ENCODE assay signal across 1 cellular context in genomic region chr5:178234753-178235599, GRCh38.
TF ChIP-seq lines count a peak whose summit lies in the region.

No MANE protein-coding gene starts in this region.

TF ChIP-seq in HEK293, 187 proteins besides CTCF, POLR2A, EP300 and RAD21 (continued from another document):
- no peak for TF ChIP-seq PRDM6 (tag by site-specific recombination; IDR thresholded peaks at IDR 0.05)
- TF ChIP-seq ZBTB7A (tag by site-specific recombination; IDR thresholded peaks at IDR 0.05; ENCODE audit: low read depth) = no peak
- no peak for TF ChIP-seq HIC1 (tag by site-specific recombination; IDR thresholded peaks at IDR 0.05)
- no peak for TF ChIP-seq ZNF501 (tag by site-specific recombination; IDR thresholded peaks at IDR 0.05)
- no peak for TF ChIP-seq RBAK (tag by site-specific recombination; IDR thresholded peaks at IDR 0.05)
- TF ChIP-seq ZNF747 (tag by site-specific recombination; IDR thresholded peaks at IDR 0.05) = no peak
- TF ChIP-seq ZNF514 (tag by site-specific recombination; IDR thresholded peaks at IDR 0.05) = no peak
- TF ChIP-seq ZNF596 (tag by site-specific recombination; IDR thresholded peaks at IDR 0.05) = no peak
- TF ChIP-seq PATZ1 (tag by site-specific recombination; IDR thresholded peaks at IDR 0.05) = peak; percentile 57; the same call in 1 of the 2 replicates
- no peak for TF ChIP-seq OSR2 (tag by site-specific recombination; IDR thresholded peaks at IDR 0.05)
- no peak for TF ChIP-seq ZNF473 (tag by site-specific recombination; IDR thresholded peaks at IDR 0.05)
- TF ChIP-seq ZSCAN18 (tag by site-specific recombination; IDR thresholded peaks at IDR 0.05) = no peak
- no peak for TF ChIP-seq ZNF292 (tag by site-specific recombination; IDR thresholded peaks at IDR 0.05; ENCODE audit: borderline replicate concordance, low read depth)
- no peak for TF ChIP-seq SP2 (tag by site-specific recombination; IDR thresholded peaks at IDR 0.05)
- TF ChIP-seq ZNF121 (tag by site-specific recombination; IDR thresholded peaks at IDR 0.05) = no peak
- no peak for TF ChIP-seq ZFP37 (tag by site-specific recombination; IDR thresholded peaks at IDR 0.05)
- no peak for TF ChIP-seq ZNF670 (tag by site-specific recombination; IDR thresholded peaks at IDR 0.05; ENCODE audit: low read depth)
- no peak for TF ChIP-seq ZNF830 (tag by site-specific recombination; IDR thresholded peaks at IDR 0.05; ENCODE audit: low read depth)
- TF ChIP-seq ZNF24 (tag by site-specific recombination; IDR thresholded peaks at IDR 0.05) = no peak
- no peak for TF ChIP-seq OVOL3 (tag by site-specific recombination; IDR thresholded peaks at IDR 0.05)
- no peak for TF ChIP-seq ZBTB6 (tag by site-specific recombination; IDR thresholded peaks at IDR 0.05)
- no peak for TF ChIP-seq ZSCAN5A (tag by site-specific recombination; IDR thresholded peaks at IDR 0.05)
- TF ChIP-seq ZNF645 (tag by site-specific recombination; IDR thresholded peaks at IDR 0.05) = no peak
- no peak for TF ChIP-seq ZNF792 (tag by site-specific recombination; IDR thresholded peaks at IDR 0.05)
- TF ChIP-seq MYNN (tag by site-specific recombination; IDR thresholded peaks at IDR 0.05; ENCODE audit: borderline replicate concordance) = no peak
- TF ChIP-seq ZNF2 (tag by site-specific recombination; IDR thresholded peaks at IDR 0.05) = no peak
- TF ChIP-seq SCRT2 (tag by site-specific recombination; IDR thresholded peaks at IDR 0.05) = no peak
- TF ChIP-seq ZNF600 (tag by site-specific recombination; IDR thresholded peaks at IDR 0.05) = no peak
- no peak for TF ChIP-seq ZNF214 (tag by site-specific recombination; IDR thresholded peaks at IDR 0.05; ENCODE audit: borderline replicate concordance)
- no peak for TF ChIP-seq TRIM28 (IDR thresholded peaks at IDR 0.05; ENCODE audit: borderline replicate concordance, low read length)
- TF ChIP-seq ZBTB17 (tag by site-specific recombination; IDR thresholded peaks at IDR 0.05) = 0 out of 2 replicates have a peak, but pooled peaks have one; percentile 10
- no peak for TF ChIP-seq ZNF677 (tag by site-specific recombination; IDR thresholded peaks at IDR 0.05)
- TF ChIP-seq GFI1B (tag by site-specific recombination; IDR thresholded peaks at IDR 0.05) = no peak
- no peak for TF ChIP-seq ZNF785 (tag by site-specific recombination; IDR thresholded peaks at IDR 0.05)
- no peak for TF ChIP-seq SETDB1 (IDR thresholded peaks at IDR 0.05; ENCODE audit: insufficient read length, low read length)
- TF ChIP-seq ATF2 (tag by site-specific recombination; IDR thresholded peaks at IDR 0.05; ENCODE audit: low read depth) = no peak
- no peak for TF ChIP-seq ZNF221 (tag by site-specific recombination; IDR thresholded peaks at IDR 0.05; ENCODE audit: borderline replicate concordance)
- TF ChIP-seq ZNF324 (tag by site-specific recombination; IDR thresholded peaks at IDR 0.05) = no peak
- TF ChIP-seq ZNF654 (tag by site-specific recombination; IDR thresholded peaks at IDR 0.05; ENCODE audit: low read depth) = peak; percentile 68
- no peak for TF ChIP-seq ZNF433 (tag by site-specific recombination; IDR thresholded peaks at IDR 0.05; ENCODE audit: low read depth)
- TF ChIP-seq ZNF544 (tag by site-specific recombination; IDR thresholded peaks at IDR 0.05) = no peak
- TF ChIP-seq BCL11A (tag by site-specific recombination; IDR thresholded peaks at IDR 0.05; ENCODE audit: low read depth) = no peak
- TF ChIP-seq ZBTB26 (tag by site-specific recombination; optimal IDR thresholded peaks at IDR 0.05) = no peak
- TF ChIP-seq ZFP69B (tag by site-specific recombination; IDR thresholded peaks at IDR 0.05) = no peak
